ENCODE assay signal across 20 cellular contexts in the genomic region with DNA sequence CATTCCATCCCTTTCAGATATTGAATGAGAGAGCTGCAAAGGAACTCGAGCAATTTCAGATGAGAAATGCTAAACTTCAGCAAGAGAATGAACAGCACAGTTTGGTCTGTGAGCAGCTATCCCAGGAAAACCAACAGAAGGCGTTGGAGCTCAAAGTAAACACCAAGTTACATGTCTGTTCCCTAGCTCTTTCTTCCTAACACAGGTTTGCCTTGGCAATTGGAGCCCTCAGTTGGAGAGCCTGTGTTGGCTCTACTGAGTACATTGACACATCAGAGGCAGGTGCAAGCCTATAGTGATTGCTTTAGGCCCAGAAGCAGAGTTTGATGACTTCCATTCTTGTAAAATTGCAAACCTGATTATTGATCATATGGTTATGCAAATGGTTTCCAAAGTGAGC.
"Had no signal": no experiment of that assay in that cellular context is flagged by ENCODE, and none has a peak within 500 bp of the region (broad histone marks: within the 10 kb centered on the region; RNA-seq: fewer than 3 reads in every experiment).

No MANE protein-coding gene starts in this region.

- H3K9me3 Mint-ChIP-seq: effector memory CD8-positive, alpha-beta T cell had no signal

- H3K27me3 ChIP-seq: esophagus muscularis mucosa, gastrocnemius medialis, right atrium auricular region, sigmoid colon had no signal

- H3K36me3 ChIP-seq: right atrium auricular region, sigmoid colon, stomach, thoracic aorta, transverse colon had no signal

- H3K27ac Mint-ChIP-seq: effector memory CD8-positive, alpha-beta T cell; naive thymus-derived CD4-positive, alpha-beta T cell; nephron progenitor cell had no signal

- H3K9me3 ChIP-seq: gastrocnemius medialis had no signal

- ATAC-seq: effector memory CD8-positive, alpha-beta T cell; gastrocnemius medialis; left lobe of liver; naive thymus-derived CD4-positive, alpha-beta T cell had no signal

- H3K4me1 ChIP-seq: esophagus muscularis mucosa, gastrocnemius medialis, right atrium auricular region, sigmoid colon, transverse colon had no signal

- H3K4me3 Mint-ChIP-seq: effector memory CD8-positive, alpha-beta T cell; naive thymus-derived CD4-positive, alpha-beta T cell; nephron progenitor cell had no signal

- H3K27ac ChIP-seq: epithelial cell of prostate, esophagus muscularis mucosa, gastrocnemius medialis, right atrium auricular region, sigmoid colon, skin epidermis, stomach, thoracic aorta, transverse colon had no signal

- H3K4me1 Mint-ChIP-seq: naive thymus-derived CD4-positive, alpha-beta T cell; nephron progenitor cell had no signal

- H3K4me3 ChIP-seq: esophagus muscularis mucosa, gastrocnemius medialis, right atrium auricular region, sigmoid colon, skin epidermis, stomach, thoracic aorta, transverse colon had no signal

- DNase-seq: effector memory CD8-positive, alpha-beta T cell; gastrocnemius medialis; islet precursor cell; mammary epithelial cell; naive thymus-derived CD4-positive, alpha-beta T cell; nephron progenitor cell; posterior cingulate gyrus; sigmoid colon; stimulated activated CD4-positive, alpha-beta T cell treated with anti-CD3 and anti-CD28 coated beads, Interleukin-2, amount 100 ng/mL, for 24 hours; stimulated activated CD4-positive, alpha-beta T cell treated with anti-CD3 and anti-CD28 coated beads, Interleukin-4, amount 100 ng/mL, for 4 hours; stimulated activated naive CD4-positive, alpha-beta T cell; stomach; substantia nigra; transverse colon had no signal
